In genomic region chr6:114403858-114404257, GRCh38 we compare ENCODE assay signal across 9 cellular contexts.
"Had no signal": no experiment of that assay in that cellular context is flagged by ENCODE, and none has a peak within 500 bp of the region (broad histone marks: within the 10 kb centered on the region; RNA-seq: fewer than 3 reads in every experiment).

No MANE protein-coding gene starts in this region.

- H3K27me3 Mint-ChIP-seq: IgD-negative memory B cell had no signal

- H3K9me3 ChIP-seq: HAP-1 had no signal

- H3K4me3 Mint-ChIP-seq: HFFc6, IgD-negative memory B cell had no signal

- H3K27ac Mint-ChIP-seq: HFFc6, IgD-negative memory B cell had no signal

- H3K9ac ChIP-seq: GM23248, KMS-11 had no signal

- H3K9me3 Mint-ChIP-seq: IgD-negative memory B cell had no signal

- H3K27ac ChIP-seq: GM23248, KMS-11 had no signal

- DNase-seq: GM23248, H7, HFFc6, KBM-7 had no signal

- H3K36me3 ChIP-seq: HAP-1 had no signal

- H3K4me3 ChIP-seq: GM23248, HAP-1 had no signal

- H3K36me3 Mint-ChIP-seq: IgD-negative memory B cell had no signal

- ATAC-seq: HCT116, HepG2 had no signal
